ENCODE assay signal across 8 cellular contexts in genomic region chr9:94213513-94214124, GRCh38. TPM values are rescaled to one million over a fixed set of nuclear protein-coding genes. Genes with fewer than 3 reads are reported as not detected.
DNase-seq lines count a peak whose midpoint lies in the region; ATAC-seq and TF ChIP-seq lines count a peak whose summit lies in the region.

No MANE protein-coding gene starts in this region.

- ATAC-seq in gastroesophageal sphincter: peak; percentile 91

- peak; percentile 62 for DNase-seq in GDM1 (lab: John Stamatoyannopoulos, UW)
- peak; percentile 64 for DNase-seq in HFF-Myc (ENCODE audit: extremely low read depth, low read depth)
- DNase-seq in NCI-H1092 (lab: John Stamatoyannopoulos, UW): peak; percentile 63
- peak; percentile 33 to 65 for DNase-seq in SJSA1 (ENCODE audit: low read depth in 1 of 2, low spot score in 2 of 2)
- peak; percentile 60 for DNase-seq in activated gamma-delta T cell treated with anti-CD3 and anti-CD28 coated beads, Interleukin-2, amount 50 U/mL, for 16 hours (ENCODE audit: low read depth)
- peak; percentile 54 to 76 (median 64) for DNase-seq in ovary
- peak; percentile 45 to 77 for DNase-seq in tibial nerve (ENCODE audit: low spot score in 2 of 2)

- TF ChIP-seq CTCF in HFF-Myc (IDR thresholded peaks at IDR 0.05; ENCODE audit: low read depth, low read length, missing control alignments) (peak; percentile 72), gastroesophageal sphincter (IDR thresholded peaks at IDR 0.05) (peak; percentile 78 to 89 (median 84)), ovary (IDR thresholded peaks at IDR 0.05) (peak; percentile 66 to 86 (median 83)), tibial nerve (IDR thresholded peaks at IDR 0.05) (peak; percentile 68 to 94 (median 79))

- H3K27ac ChIP-seq in SJSA1 (no peak overlapping the region), gastroesophageal sphincter (no peak overlapping the region), ovary (no peak overlapping the region), tibial nerve (no peak overlapping the region)

- H3K36me3 ChIP-seq in SJSA1: no peaks in the 10 kb centered on the region
- H3K36me3 ChIP-seq in gastroesophageal sphincter: no peaks in the 10 kb centered on the region
- no peaks in the 10 kb centered on the region for H3K36me3 ChIP-seq in ovary
- no peaks in the 10 kb centered on the region for H3K36me3 ChIP-seq in tibial nerve

- TF ChIP-seq EP300 in gastroesophageal sphincter (IDR thresholded peaks at IDR 0.05) (no peak), ovary (IDR thresholded peaks at IDR 0.05) (no peak), tibial nerve (IDR thresholded peaks at IDR 0.05) (peak in 1 of 2 donors; percentile 39)

- no peaks in the 10 kb centered on the region for H3K27me3 ChIP-seq in SJSA1 (replicated peaks)
- no peaks in the 10 kb centered on the region for H3K27me3 ChIP-seq in gastroesophageal sphincter
- no peaks in the 10 kb centered on the region for H3K27me3 ChIP-seq in ovary
- H3K27me3 ChIP-seq in tibial nerve: no peaks in the 10 kb centered on the region

- H3K4me1 ChIP-seq in SJSA1 (replicated peaks): no peaks in the 10 kb centered on the region
- H3K4me1 ChIP-seq in gastroesophageal sphincter: peaks cover 0 to 10% (median 0%) of the 10 kb centered on the region in 3 donors
- H3K4me1 ChIP-seq in ovary (ENCODE audit: insufficient read depth): no peaks in the 10 kb centered on the region
- peaks cover 0 to 5% (median 3%) of the 10 kb centered on the region in 4 donors for H3K4me1 ChIP-seq in tibial nerve

- H3K9me3 ChIP-seq in SJSA1 (replicated peaks): no peaks in the 10 kb centered on the region
- H3K9me3 ChIP-seq in gastroesophageal sphincter: peaks cover 0 to 10% (median 0%) of the 10 kb centered on the region in 3 donors
- H3K9me3 ChIP-seq in ovary: no peaks in the 10 kb centered on the region
- peaks cover 0 to 18% (median 0%) of the 10 kb centered on the region in 4 donors for H3K9me3 ChIP-seq in tibial nerve

- TF ChIP-seq POLR2A in gastroesophageal sphincter (IDR thresholded peaks at IDR 0.05) (no peak), ovary (IDR thresholded peaks at IDR 0.05) (no peak), tibial nerve (IDR thresholded peaks at IDR 0.05) (no peak)

- H3K4me3 ChIP-seq in HFF-Myc (replicated peaks; ENCODE audit: low read depth, low read length) (no peak overlapping the region), SJSA1 (no peak overlapping the region), gastroesophageal sphincter (no peak overlapping the region), ovary (no peak overlapping the region), tibial nerve (no peak overlapping the region)

- 6 to 8% methylated on average over 11 to 12 of the region's 12 CpGs for WGBS in gastroesophageal sphincter (ENCODE audit: low coverage in 1 of 2), 2 donors
- 8 to 14% (median 11%) methylated on average over 12 of the region's 12 CpGs for whole genome bisulfite sequencing in ovary, 3 donors
- 16 to 17% methylated on average over 12 of the region's 12 CpGs for WGBS in tibial nerve, 2 donors

- intact Hi-C loops in ovary (cut with DNase I): loop anchor here (2.0 to 10.0 kb wide), 5 partner anchors 146 to 531 kb away; no protein-coding TSS in a partner anchor

RNA-seq across cellular contexts. Expression of gene ZNF169, which starts 45.5 kb away (rescaled TPM):
- 0.09 and 1.4 TPM in 2 replicates for total RNA-seq in SJSA1 (2014; rRNA removed; shearing (Covaris generic))
- total RNA-seq in gastroesophageal sphincter (10 to 100 TPM in 2 of 4 donors, 1 to 10 TPM in 2; 3.1 to 14.8 (median 8.3) TPM), ovary (10 to 100 TPM in 1 of 7 donors, 1 to 10 TPM in 6; 4.6 to 12.5 (median 6.6) TPM), tibial nerve (10 to 100 TPM; 11.1 to 55.7 (median 21.4) TPM)
- 1 to 10 TPM; 4.9 to 6.6 TPM for polyA plus RNA-seq in ovary
